ENCODE assay signal across 20 cellular contexts in genomic region chr13:80074143-80074752, GRCh38.
DNase-seq lines count a peak whose midpoint lies in the region; ATAC-seq and TF ChIP-seq lines count a peak whose summit lies in the region.
"Had no signal": no experiment of that assay in that cellular context is flagged by ENCODE, and none has a peak within 500 bp of the region (broad histone marks: within the 10 kb centered on the region; RNA-seq: fewer than 3 reads in every experiment).

No MANE protein-coding gene starts in this region.

- no peak overlapping the region for H2BK5ac ChIP-seq in mesenchymal stem cell (ENCODE audit: low read depth, low read length, poor library complexity, severe bottlenecking)

- H3K14ac ChIP-seq in mesenchymal stem cell (ENCODE audit: low read length in 2 of 2), result peak overlapping the region in 1 of 2 experiments; percentile 3

- H3K27ac Mint-ChIP-seq in WTC11 (no peak overlapping the region), endodermal cell (no peak overlapping the region)
- H3K27ac Mint-ChIP-seq: CD4-positive, alpha-beta memory T cell had no signal

- peak overlapping the region; percentile 55 for H4K91ac ChIP-seq in mesenchymal stem cell (ENCODE audit: low read length)

- H3K4me1 ChIP-seq in endodermal cell (ENCODE audit: control insufficient read depth, insufficient read depth, low read length), result no peaks in the 10 kb centered on the region
- no peaks in the 10 kb centered on the region for H3K4me1 ChIP-seq in mesenchymal stem cell (ENCODE audit: control insufficient read depth, insufficient read depth, low read depth, low read length)

- H3K4me3 Mint-ChIP-seq in WTC11, result no peak overlapping the region
- no peak overlapping the region for H3K4me3 Mint-ChIP-seq in endodermal cell
- H3K4me3 Mint-ChIP-seq: CD4-positive, alpha-beta memory T cell had no signal

- peak; percentile 13 for DNase-seq in WTC11 (ENCODE audit: low spot score)
- peak; percentile 45 for DNase-seq in endodermal cell
- DNase-seq in mesenchymal stem cell, result no peak
- no peak for DNase-seq in stimulated activated CD4-positive, alpha-beta T cell treated with anti-CD3 and anti-CD28 coated beads, Interleukin-4, amount 100 ng/mL, for 4 hours
- DNase-seq: CD4-positive, alpha-beta memory T cell; DND-41; NCI-H1105; NCI-H2029 treated with DMSO at 0.1 percent for 48 hours; NCI-H226; NCI-H510A treated with DMSO at 0.1 percent for 48 hours; NCI-H748 treated with DMSO at 0.1 percent for 48 hours; PC-9; RPMI8226; SHP77 treated with DMSO at 0.1 percent for 48 hours; SK-N-SH had no signal

- H3K18ac ChIP-seq in mesenchymal stem cell (ENCODE audit: low read depth in 1 of 2, low read length in 2 of 2), result peak overlapping the region in 1 of 2 experiments; percentile 25

- H3K79me1 ChIP-seq in mesenchymal stem cell (replicated peaks; ENCODE audit: low read length, poor library complexity, severe bottlenecking), result no peaks in the 10 kb centered on the region

- H3K36me3 Mint-ChIP-seq in WTC11 (no peaks in the 10 kb centered on the region), endodermal cell (ENCODE audit: low read depth) (no peaks in the 10 kb centered on the region)
- H3K36me3 Mint-ChIP-seq: CD4-positive, alpha-beta memory T cell had no signal

- H3K27ac ChIP-seq in endodermal cell (ENCODE audit: low read depth, low read length) (no peak overlapping the region), mesenchymal stem cell (ENCODE audit: low read length, poor library complexity, severe bottlenecking) (no peak overlapping the region)
- H3K27ac ChIP-seq: BLaER1 treated with 17β-estradiol and CSF1 and Interleukin-3, amounts not matched to agents 10 nM and 100 nM; KMS-11; PC-9 had no signal

- H4K8ac ChIP-seq in mesenchymal stem cell (ENCODE audit: low read length), result no peak overlapping the region

- POLR2A ChIA-PET in WTC11 (lab: Charles Lee), result no interaction called here

- no peak overlapping the region for H3K4me2 ChIP-seq in mesenchymal stem cell (ENCODE audit: low read length, poor library complexity, severe bottlenecking)
- H3K4me2 ChIP-seq: KMS-11, PC-9, SK-N-SH had no signal

- H3K9me3 Mint-ChIP-seq in WTC11 (peaks cover 7% of the 10 kb centered on the region; the same call in 1 of the 2 replicates), endodermal cell (no peaks in the 10 kb centered on the region)

- H2BK120ac ChIP-seq in mesenchymal stem cell (ENCODE audit: low read depth, low read length), result no peak overlapping the region

- no peaks in the 10 kb centered on the region for H3K9me3 ChIP-seq in endodermal cell (ENCODE audit: control insufficient read depth, low read length)
- H3K9me3 ChIP-seq in mesenchymal stem cell (ENCODE audit: control insufficient read depth, low read length), result no peaks in the 10 kb centered on the region
- H3K9me3 ChIP-seq: SK-N-SH had no signal

- CTCF ChIA-PET in WTC11 (lab: Charles Lee), result no interaction called here

- WGBS in endodermal cell (ENCODE audit: insufficient coverage in 1 of 2, insufficient read length in 1 of 2), 2 experiments, result 93% methylated on average over 8 to 13 of the region's 13 CpGs
- WGBS in mesenchymal stem cell, result 94% methylated on average over 13 of the region's 13 CpGs

- no peak overlapping the region for H3K23ac ChIP-seq in mesenchymal stem cell (ENCODE audit: low read length in 2 of 2)

- H3K27me3 Mint-ChIP-seq in WTC11 (ENCODE audit: low read depth) (peaks cover 3% of the 10 kb centered on the region; the same call in 1 of the 2 replicates), endodermal cell (ENCODE audit: insufficient read depth) (no peaks in the 10 kb centered on the region)
- H3K27me3 Mint-ChIP-seq: CD4-positive, alpha-beta memory T cell had no signal

- H3K27me3 ChIP-seq in endodermal cell (ENCODE audit: control insufficient read depth, insufficient read depth, low read length, poor library complexity, severe bottlenecking) (no peaks in the 10 kb centered on the region), mesenchymal stem cell (ENCODE audit: control insufficient read depth in 1 of 2, insufficient read depth in 1 of 2, low read length in 2 of 2) (no peaks in the 10 kb centered on the region)
- H3K27me3 ChIP-seq: BLaER1 treated with 17β-estradiol and CSF1 and Interleukin-3, amounts not matched to agents 10 nM and 100 nM had no signal

- no peak overlapping the region for H2AFZ ChIP-seq in mesenchymal stem cell (ENCODE audit: low read depth, low read length)
- H2AFZ ChIP-seq: PC-9 had no signal

- H3K4ac ChIP-seq in mesenchymal stem cell (ENCODE audit: low read depth in 1 of 2, low read length in 2 of 2), result no peak overlapping the region

- H2AK5ac ChIP-seq in mesenchymal stem cell (ENCODE audit: low read length, severe bottlenecking), result no peak overlapping the region

- H3K36me3 ChIP-seq in endodermal cell (ENCODE audit: control insufficient read depth, insufficient read depth, low read length) (no peaks in the 10 kb centered on the region), mesenchymal stem cell (ENCODE audit: control insufficient read depth in 1 of 2, insufficient read depth in 2 of 2, low read depth in 1 of 2, low read length in 2 of 2) (no peaks in the 10 kb centered on the region)
- H3K36me3 ChIP-seq: BLaER1 treated with 17β-estradiol and CSF1 and Interleukin-3, amounts not matched to agents 10 nM and 100 nM had no signal

- no peak; the same call in 1 of the 2 replicates for ATAC-seq in WTC11
- ATAC-seq in GM21367 (IDR thresholded peaks at IDR 0.05; ENCODE audit: unreplicated experiment), result no peak
- ATAC-seq in HG03045 (IDR thresholded peaks at IDR 0.05; ENCODE audit: unreplicated experiment), result no peak
- ATAC-seq in GM19328 (IDR thresholded peaks at IDR 0.05; ENCODE audit: unreplicated experiment), result no peak

- no peak overlapping the region for H2BK15ac ChIP-seq in mesenchymal stem cell (ENCODE audit: low read depth, poor library complexity, severe bottlenecking)

- peaks cover 29% of the 10 kb centered on the region for H3K4me1 Mint-ChIP-seq in WTC11
- H3K4me1 Mint-ChIP-seq in endodermal cell, result no peaks in the 10 kb centered on the region
- H3K4me1 Mint-ChIP-seq: CD4-positive, alpha-beta memory T cell had no signal

- H3K9ac ChIP-seq in endodermal cell (ENCODE audit: extremely low read depth, low read length, poor library complexity, severe bottlenecking) (no peak overlapping the region), mesenchymal stem cell (ENCODE audit: low read length) (no peak overlapping the region)
- H3K9ac ChIP-seq: BLaER1 treated with 17β-estradiol and CSF1 and Interleukin-3, amounts not matched to agents 10 nM and 100 nM; KMS-11; SK-N-SH had no signal

- H2BK12ac ChIP-seq in mesenchymal stem cell (ENCODE audit: low read length in 2 of 2), result peak overlapping the region in 1 of 2 experiments; percentile 31

- TF ChIP-seq CTCF in WTC11 (IDR thresholded peaks at IDR 0.05) (no peak), endodermal cell (conservative IDR thresholded peaks at IDR 0.05) (no peak)

- H3K4me3 ChIP-seq in endodermal cell (ENCODE audit: low read length) (no peak overlapping the region), mesenchymal stem cell (ENCODE audit: insufficient read depth in 1 of 2, low read depth in 1 of 2, low read length in 2 of 2) (no peak overlapping the region)
- H3K4me3 ChIP-seq: BLaER1 treated with 17β-estradiol and CSF1 and Interleukin-3, amounts not matched to agents 10 nM and 100 nM; PC-9 had no signal

TF ChIP-seq in WTC11, 78 proteins besides CTCF, POLR2A, EP300 and RAD21 (continues in another document):
- no peak for TF ChIP-seq USF1 (CRISPR knock-in tag; IDR thresholded peaks at IDR 0.05)
- TF ChIP-seq CREM (CRISPR knock-in tag; IDR thresholded peaks at IDR 0.05), result no peak
- no peak for TF ChIP-seq CBFB (CRISPR knock-in tag; IDR thresholded peaks at IDR 0.05; ENCODE audit: low read depth)
- no peak for TF ChIP-seq GABPB1 (CRISPR knock-in tag; IDR thresholded peaks at IDR 0.05)
- TF ChIP-seq AFF4 (CRISPR knock-in tag; IDR thresholded peaks at IDR 0.05; ENCODE audit: borderline replicate concordance), result no peak
- TF ChIP-seq TEAD4 (CRISPR knock-in tag; IDR thresholded peaks at IDR 0.05), result no peak

Comparison
In these comparisons a context has a peak if more than half of its experiments do, and no peak if none do; other contexts are left out.
1. DNase-seq: peak in WTC11 (single experiment) and endodermal cell (single experiment); none in mesenchymal stem cell (single experiment) and stimulated activated CD4-positive, alpha-beta T cell treated with anti-CD3 and anti-CD28 coated beads, Interleukin-4, amount 100 ng/mL, for 4 hours (0 of 2).